ENCODE assay signal across 9 cellular contexts in the genomic region with DNA sequence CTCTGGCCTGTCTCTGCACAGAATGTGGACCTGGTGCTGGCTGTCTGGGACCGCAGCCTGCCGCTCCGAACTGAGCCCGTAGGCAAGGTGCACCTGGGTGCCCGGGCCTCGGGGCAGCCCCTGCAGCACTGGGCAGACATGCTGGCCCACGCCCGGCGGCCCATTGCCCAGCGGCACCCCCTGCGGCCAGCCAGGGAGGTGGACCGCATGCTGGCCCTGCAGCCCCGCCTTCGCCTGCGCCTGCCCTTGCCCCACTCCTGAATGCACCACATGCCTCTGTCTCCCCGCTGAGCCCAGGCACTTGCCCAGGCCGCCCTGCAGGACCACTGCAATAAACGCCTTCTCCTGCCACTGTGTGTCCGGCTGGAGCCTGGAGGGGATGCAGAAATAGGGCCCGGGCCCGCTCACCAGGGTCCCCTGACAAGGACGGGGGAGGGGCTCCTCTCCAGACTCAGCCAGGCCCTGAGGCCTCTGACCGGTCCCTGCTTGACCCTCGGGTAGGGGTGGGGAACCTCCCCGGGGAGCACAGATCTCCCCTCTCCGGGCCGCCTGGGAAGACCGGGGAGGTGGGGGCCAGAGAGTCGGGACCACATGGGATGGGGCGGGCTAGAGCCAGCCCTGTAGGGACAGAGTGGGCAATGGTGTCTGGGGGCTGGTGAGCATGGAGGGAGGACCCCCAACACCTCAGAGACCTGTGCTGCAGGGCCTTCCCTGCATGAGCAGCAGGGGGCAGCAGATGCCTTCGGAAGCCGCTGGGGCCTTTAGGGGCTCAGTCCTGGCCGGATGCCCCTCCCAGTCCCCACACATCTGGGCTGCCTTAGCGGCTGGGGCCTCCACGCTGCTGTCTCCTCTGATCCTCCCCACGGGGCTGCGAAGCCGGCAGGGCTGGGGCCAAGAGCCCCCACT. TPM values are rescaled to one million over a fixed set of nuclear protein-coding genes. Genes with fewer than 3 reads are reported as not detected.
A peak's percentile ranks its signal among the peaks of the same experiment; 100 is the strongest.
DNase-seq lines count a peak whose midpoint lies in the region; ATAC-seq and TF ChIP-seq lines count a peak whose summit lies in the region.
"Had no signal": no experiment of that assay in that cellular context is flagged by ENCODE, and none has a peak within 500 bp of the region (broad histone marks: within the 10 kb centered on the region; RNA-seq: fewer than 3 reads in every experiment).

No MANE protein-coding gene starts in this region.

- H3K9me3 ChIP-seq in DND-41 (ENCODE audit: insufficient read depth, low read length, severe bottlenecking), result no peaks in the 10 kb centered on the region

- ATAC-seq in DND-41 (ENCODE audit: insufficient read depth, low read depth) (peak; percentile 96), GM21528 (IDR thresholded peaks at IDR 0.05; ENCODE audit: low FRiP score, unreplicated experiment) (peak; percentile 56)
- ATAC-seq in stimulated activated effector memory CD8-positive, alpha-beta T cell treated with anti-CD3 and anti-CD28 coated beads, Interleukin-12 subunit alpha, Interleukin-12 subunit beta, amount 100 ng/mL, for 72 hours, result peak; percentile 87

- no peak overlapping the region for H3K4me3 Mint-ChIP-seq in stimulated activated effector memory CD8-positive, alpha-beta T cell treated with anti-CD3 and anti-CD28 coated beads, Interleukin-12 subunit alpha, Interleukin-12 subunit beta, amount 100 ng/mL, for 72 hours

- H3K36me3 Mint-ChIP-seq in stimulated activated effector memory CD8-positive, alpha-beta T cell treated with anti-CD3 and anti-CD28 coated beads, Interleukin-12 subunit alpha, Interleukin-12 subunit beta, amount 100 ng/mL, for 72 hours, result no peaks in the 10 kb centered on the region

- no peak overlapping the region for H2AFZ ChIP-seq in DND-41 (ENCODE audit: low read depth, low read length)

- peaks cover 5% of the 10 kb centered on the region; the same call in 1 of the 2 replicates for H3K4me1 ChIP-seq in DND-41 (ENCODE audit: insufficient read depth, low read length)

- peaks cover 10% of the 10 kb centered on the region for H3K4me1 Mint-ChIP-seq in stimulated activated effector memory CD8-positive, alpha-beta T cell treated with anti-CD3 and anti-CD28 coated beads, Interleukin-12 subunit alpha, Interleukin-12 subunit beta, amount 100 ng/mL, for 72 hours

- H3K4me2 ChIP-seq in DND-41 (ENCODE audit: insufficient read depth, low read length), result no peak overlapping the region

- H3K36me3 ChIP-seq in DND-41 (ENCODE audit: insufficient read depth, low read length), result no peaks in the 10 kb centered on the region

- peak; percentile 91 for TF ChIP-seq CTCF in DND-41 (IDR thresholded peaks at IDR 0.05; ENCODE audit: borderline replicate concordance, extremely low read depth, low read length, poor library complexity, severe bottlenecking)
- TF ChIP-seq CTCF in dorsolateral prefrontal cortex (IDR thresholded peaks at IDR 0.05 in 54 of 56, conservative IDR thresholded peaks at IDR 0.05 in 2 of 56; ENCODE audit: low read depth in 1 of 56, partially characterized antibody in 56 of 56), result peak; percentile 30 to 87 (median 77)

- no peaks in the 10 kb centered on the region for H3K27me3 ChIP-seq in DND-41 (ENCODE audit: insufficient read depth, low read length, poor library complexity)
- no peaks in the 10 kb centered on the region for H3K27me3 ChIP-seq in dorsolateral prefrontal cortex

- intact Hi-C loops in dorsolateral prefrontal cortex (cut with DNase I), result loop anchor here (5.0 kb wide), 1 partner anchor 315 kb away; no protein-coding TSS in a partner anchor

- H3K9me3 Mint-ChIP-seq in stimulated activated effector memory CD8-positive, alpha-beta T cell treated with anti-CD3 and anti-CD28 coated beads, Interleukin-12 subunit alpha, Interleukin-12 subunit beta, amount 100 ng/mL, for 72 hours, result no peaks in the 10 kb centered on the region

- H3K79me2 ChIP-seq in DND-41 (ENCODE audit: insufficient read depth, low read length), result no peaks in the 10 kb centered on the region

- no peak overlapping the region for H3K9ac ChIP-seq in DND-41 (ENCODE audit: low read depth, low read length)

- H3K27ac ChIP-seq in DND-41 (ENCODE audit: low read length) (no peak overlapping the region), dorsolateral prefrontal cortex (no peak overlapping the region)

- H3K4me3 ChIP-seq in DND-41 (ENCODE audit: low read depth in 1 of 2, low read length in 2 of 2) (no peak overlapping the region), dorsolateral prefrontal cortex (no peak overlapping the region)

- peak; percentile 86 for DNase-seq in DND-41
- peak; percentile 76 for DNase-seq in MV-4-11 (lab: John Stamatoyannopoulos, UW)
- DNase-seq in activated CD4-positive, alpha-beta T cell treated with anti-CD3 and anti-CD28 coated beads, Interleukin-2, amount 50 U/mL, for 1 hour, result peak; percentile 77
- DNase-seq in dorsolateral prefrontal cortex, result peak in 5 of 10 donors; percentile 36 to 75 (median 42)
- DNase-seq in mucosa of gallbladder (ENCODE audit: low spot score), result peak; percentile 75
- peak; percentile 86 to 91 for DNase-seq in stimulated activated effector memory CD8-positive, alpha-beta T cell treated with anti-CD3 and anti-CD28 coated beads, Interleukin-12 subunit alpha, Interleukin-12 subunit beta, amount 100 ng/mL, for 72 hours (ENCODE audit: low spot score in 2 of 2)
- DNase-seq in SHP77 treated with DMSO at 0.1 percent for 48 hours (lab: John Stamatoyannopoulos, UW), result no peak

- no peaks in the 10 kb centered on the region for H4K20me1 ChIP-seq in DND-41 (ENCODE audit: insufficient read depth, low read length)

- no peak overlapping the region for H3K27ac Mint-ChIP-seq in stimulated activated effector memory CD8-positive, alpha-beta T cell treated with anti-CD3 and anti-CD28 coated beads, Interleukin-12 subunit alpha, Interleukin-12 subunit beta, amount 100 ng/mL, for 72 hours

RNA-seq across cellular contexts. Expression of a gene that starts 1.4 kb away (rescaled TPM):
- 1 to 10 TPM in 5 of 120 experiments, under 1 TPM in 4, not detected in 111; 0.81 to 1.9 (median 1.2) TPM for total RNA-seq in dorsolateral prefrontal cortex
- 73.7 TPM for total RNA-seq in mucosa of gallbladder

RNA-seq across cellular contexts. Expression of a gene that starts 2.6 kb away (rescaled TPM):
- 1 to 10 TPM in 2 of 120 experiments, under 1 TPM in 1, not detected in 117; 0.29 to 2.8 (median 2.4) TPM for total RNA-seq in dorsolateral prefrontal cortex
- 218 TPM for total RNA-seq in mucosa of gallbladder
- total RNA-seq: activated CD8-positive, alpha-beta memory T cell treated with anti-CD3 and anti-CD28 coated beads for 36 hours had no signal

RNA-seq across cellular contexts. Expression of a gene that starts 15.5 kb away (rescaled TPM):
- total RNA-seq in dorsolateral prefrontal cortex (10 to 100 TPM in 10 of 120 experiments, 1 to 10 TPM in 108, under 1 TPM in 2; 0.81 to 18.5 (median 3.8) TPM), mucosa of gallbladder (43.1 TPM)

RNA-seq across cellular contexts. Expression of a gene that starts 54.3 kb away (rescaled TPM):
- total RNA-seq in dorsolateral prefrontal cortex (not detected), mucosa of gallbladder (not detected)

Comparison
In these comparisons a context has a peak if more than half of its experiments do, and no peak if none do; other contexts are left out.
1. RNA of a gene that starts 1.4 kb away (total RNA-seq): 73.7 TPM in mucosa of gallbladder (single experiment); 0.81 to 1.9 TPM in dorsolateral prefrontal cortex; every median in the first group is over 10 times any median in the second.
2. RNA of a gene that starts 2.6 kb away (total RNA-seq): 218 TPM in mucosa of gallbladder (single experiment); 0.29 to 2.8 TPM in dorsolateral prefrontal cortex; every median in the first group is over 10 times any median in the second.
3. Peak in every context shown above with its lines, with median percentiles within 50 percentile points of each other: ATAC-seq.